In the genomic region with DNA sequence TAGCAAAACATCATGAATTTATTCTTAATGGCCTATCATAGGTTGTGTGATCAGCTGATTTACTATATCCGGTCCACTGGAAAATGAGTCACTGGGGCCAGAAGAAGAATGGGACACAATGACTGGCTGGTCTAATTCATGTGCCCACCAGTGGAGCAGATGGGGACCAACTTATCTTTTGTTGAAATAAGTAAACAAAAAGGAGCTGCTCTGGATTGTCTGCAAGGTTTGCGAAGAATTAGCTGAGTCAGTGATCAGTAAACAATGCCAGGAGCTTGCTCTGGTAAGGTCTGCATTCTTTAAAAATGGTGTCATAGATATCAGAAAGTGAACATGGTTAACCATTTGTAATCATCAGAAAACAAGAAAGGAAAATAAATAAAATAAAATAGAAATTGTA, we compare ENCODE assay signal across 12 cellular contexts.
DNase-seq lines count a peak whose midpoint lies in the region; ATAC-seq, FAIRE-seq and TF ChIP-seq lines count a peak whose summit lies in the region.
"Had no signal": no experiment of that assay in that cellular context is flagged by ENCODE, and none has a peak within 500 bp of the region (broad histone marks: within the 10 kb centered on the region; RNA-seq: fewer than 3 reads in every experiment).

No MANE protein-coding gene starts in this region.

- H3K4me1 ChIP-seq in small intestine (ENCODE audit: control insufficient read depth in 2 of 2, insufficient read depth in 1 of 2, low read depth in 1 of 2, low read length in 1 of 2) (no peaks in the 10 kb centered on the region), gastrocnemius medialis (no peaks in the 10 kb centered on the region)

- 25 to 54% (median 35%) methylated on average over 2 of the region's 2 CpGs for WGBS in small intestine, 3 donors

- H3K9me3 ChIP-seq in small intestine (ENCODE audit: control insufficient read depth, low read depth) (no peaks in the 10 kb centered on the region), gastrocnemius medialis (no peaks in the 10 kb centered on the region)

- no peaks in the 10 kb centered on the region for H3K27me3 ChIP-seq in small intestine (ENCODE audit: control insufficient read depth in 2 of 2, insufficient read depth in 2 of 2, low read length in 2 of 2)
- no peaks in the 10 kb centered on the region for H3K27me3 ChIP-seq in gastrocnemius medialis

- no peak for TF ChIP-seq CTCF in fibroblast of the aortic adventitia (IDR thresholded peaks at IDR 0.05; ENCODE audit: insufficient read depth, low read length)
- TF ChIP-seq CTCF in gastrocnemius medialis (IDR thresholded peaks at IDR 0.05 in 4 of 5, conservative IDR thresholded peaks at IDR 0.05 in 1 of 5): no peak

- FAIRE-seq in small intestine (lab: Jason Lieb, UNC): no peak
- FAIRE-seq: A204.1 had no signal

- TF ChIP-seq POLR2A in gastrocnemius medialis (IDR thresholded peaks at IDR 0.05): no peak

- DNase-seq in NCI-H2171 treated with DMSO at 0.1 percent for 48 hours (lab: John Stamatoyannopoulos, UW) (peak; percentile 28), NCI-H2171 (lab: John Stamatoyannopoulos, UW) (no peak), RPMI7951 (ENCODE audit: low read depth) (peak; percentile 65), fibroblast of the aortic adventitia (ENCODE audit: low read depth) (peak; percentile 78), small intestine (peak; percentile 9), gastrocnemius medialis (no peak), HUDEP-2 (lab: John Stamatoyannopoulos, UW; ENCODE audit: unreplicated experiment in 76 of 76) (no peak)
- DNase-seq: immature natural killer cell, NCI-H1105 treated with DMSO at 0.1 percent for 48 hours, Right ventricle myocardium superior had no signal

- in situ Hi-C loops in gastrocnemius medialis (cut with MboI; ENCODE audit: low sequenced_read_pairs in 4 of 4): no loop called here

- H3K36me3 ChIP-seq in small intestine (ENCODE audit: control insufficient read depth in 2 of 2, insufficient read depth in 2 of 2, low read length in 2 of 2) (no peaks in the 10 kb centered on the region), gastrocnemius medialis (no peaks in the 10 kb centered on the region)

- ATAC-seq in GM21390 (IDR thresholded peaks at IDR 0.05; ENCODE audit: unreplicated experiment): no peak
- no peak for ATAC-seq in gastrocnemius medialis

- H3K27ac ChIP-seq in small intestine (ENCODE audit: low read depth in 1 of 2, low read length in 1 of 2): no peak overlapping the region
- no peak overlapping the region for H3K27ac ChIP-seq in gastrocnemius medialis

- intact Hi-C loops in gastrocnemius medialis (cut with DNase I; ENCODE audit: low total_unique reads): no loop called here

- H3K4me3 ChIP-seq in fibroblast of the aortic adventitia (ENCODE audit: low read depth, low read length) (no peak overlapping the region), small intestine (ENCODE audit: low read depth in 1 of 2, low read length in 2 of 2) (no peak overlapping the region), gastrocnemius medialis (no peak overlapping the region)

Comparison
In these comparisons a context has a peak if more than half of its experiments do, and no peak if none do; other contexts are left out.
1. DNase-seq: peak in NCI-H2171 treated with DMSO at 0.1 percent for 48 hours (single experiment), RPMI7951 (single experiment), fibroblast of the aortic adventitia (single experiment) and small intestine (single experiment); none in NCI-H2171 (single experiment), gastrocnemius medialis (0 of 2) and HUDEP-2 (0 of 76).